ENCODE assay signal across 15 cellular contexts in the genomic region with DNA sequence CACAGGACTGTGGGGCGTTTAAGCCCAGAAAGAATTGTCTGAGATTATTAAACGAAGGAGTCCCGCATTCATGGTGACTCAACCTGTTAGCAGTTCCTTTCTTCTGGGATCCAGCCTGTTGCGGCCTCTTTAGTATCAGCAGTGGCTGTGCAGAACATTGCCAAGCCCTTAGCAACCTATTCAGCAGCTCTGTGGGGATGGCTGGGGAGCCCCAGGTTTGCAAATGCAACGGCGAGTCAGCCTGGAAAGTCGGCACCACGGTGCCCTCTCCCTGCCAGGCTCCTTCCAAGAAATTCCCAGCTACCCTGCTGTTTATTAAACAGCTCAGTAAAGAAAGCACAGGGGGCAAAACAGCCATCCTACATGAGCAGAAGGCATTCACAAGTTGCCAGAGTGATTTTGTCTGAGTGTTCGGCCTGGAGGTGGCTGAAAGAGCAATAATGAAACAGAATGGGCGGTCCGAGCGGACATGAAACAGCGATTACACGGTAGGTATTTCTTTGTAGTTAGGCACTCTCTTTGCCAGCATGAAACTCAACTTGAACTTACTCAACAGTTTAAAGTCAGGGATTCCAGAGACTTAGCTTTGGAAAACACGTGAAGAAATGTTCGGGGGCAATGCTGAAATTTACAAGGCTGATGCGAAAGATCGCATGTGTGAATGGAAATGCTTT.
A peak's percentile ranks its signal among the peaks of the same experiment; 100 is the strongest.
DNase-seq lines count a peak whose midpoint lies in the region; ATAC-seq and TF ChIP-seq lines count a peak whose summit lies in the region.
"Had no signal": no experiment of that assay in that cellular context is flagged by ENCODE, and none has a peak within 500 bp of the region (broad histone marks: within the 10 kb centered on the region; RNA-seq: fewer than 3 reads in every experiment).

No MANE protein-coding gene starts in this region.

- CTCF ChIA-PET in Calu3 (lab: Charles Lee) (interaction anchor here (1.0 kb wide), 1 partner anchor 45 kb away, joined by 3 read pairs; no protein-coding TSS in a partner anchor), OCI-LY7 (lab: Charles Lee; ENCODE audit: unreplicated experiment) (no interaction called here)

- H3K9me2 ChIP-seq in OCI-LY7 (ENCODE audit: insufficient read depth, low read length), result no peaks in the 10 kb centered on the region

- TF ChIP-seq CTCF in Calu3 (IDR thresholded peaks at IDR 0.05; ENCODE audit: unreplicated experiment) (no peak), fibroblast of pulmonary artery (IDR thresholded peaks at IDR 0.05; ENCODE audit: low read length, missing control alignments) (no peak), mesothelial cell of epicardium (IDR thresholded peaks at IDR 0.05; ENCODE audit: unreplicated experiment) (no peak), esophagus squamous epithelium (IDR thresholded peaks at IDR 0.05) (no peak), colonic mucosa (IDR thresholded peaks at IDR 0.05) (no peak), OCI-LY7 (conservative IDR thresholded peaks at IDR 0.05; ENCODE audit: low read length) (no peak)

- H2AFZ ChIP-seq in OCI-LY7 (ENCODE audit: low read length), result no peak overlapping the region

- no peak for TF ChIP-seq POLR2A in esophagus squamous epithelium (IDR thresholded peaks at IDR 0.05)

- POLR2A ChIA-PET in OCI-LY7 (lab: Charles Lee), result no interaction called here

- H3K36me3 Mint-ChIP-seq in Calu3 (ENCODE audit: insufficient read depth, unreplicated experiment) (peaks cover 6% of the 10 kb centered on the region), mesothelial cell of epicardium (no peaks in the 10 kb centered on the region)
- H3K36me3 Mint-ChIP-seq: natural killer cell had no signal

- no peaks in the 10 kb centered on the region for H3K36me3 ChIP-seq in NT2/D1 (ENCODE audit: insufficient read depth, insufficient read length, low read length)
- no peaks in the 10 kb centered on the region for H3K36me3 ChIP-seq in esophagus squamous epithelium
- no peaks in the 10 kb centered on the region for H3K36me3 ChIP-seq in colonic mucosa
- H3K36me3 ChIP-seq in OCI-LY7 (ENCODE audit: insufficient read depth, low read length), result no peaks in the 10 kb centered on the region
- H3K36me3 ChIP-seq: HAP-1 had no signal

- no peak for ATAC-seq in GM19351 (IDR thresholded peaks at IDR 0.05; ENCODE audit: unreplicated experiment)
- ATAC-seq: natural killer cell had no signal

- H3K4me2 ChIP-seq in OCI-LY7 (ENCODE audit: low read length), result no peak overlapping the region

- H3K4me3 Mint-ChIP-seq in Calu3 (ENCODE audit: low read depth, unreplicated experiment), result peak overlapping the region; percentile 71
- H3K4me3 Mint-ChIP-seq in mesothelial cell of epicardium, result no peak overlapping the region
- H3K4me3 Mint-ChIP-seq: activated T-helper 1 cell treated with anti-CD3 and anti-CD28 coated beads, Interleukin-12 subunit alpha, Interleukin-12 subunit beta, Interleukin-2, Interleukin-4 antibody, amounts not matched to agents 30 ng/mL and 10 ng/mL and 1 ng/mL, durations not matched to agents 14 hours and 24 hours and 36 hours; natural killer cell had no signal

- H3K27ac Mint-ChIP-seq in Calu3 (ENCODE audit: unreplicated experiment) (peak overlapping the region; percentile 92), mesothelial cell of epicardium (peak overlapping the region; percentile 27)
- H3K27ac Mint-ChIP-seq: activated T-helper 1 cell treated with anti-CD3 and anti-CD28 coated beads, Interleukin-12 subunit alpha, Interleukin-12 subunit beta, Interleukin-2, Interleukin-4 antibody, amounts not matched to agents 30 ng/mL and 10 ng/mL and 1 ng/mL, durations not matched to agents 14 hours and 24 hours and 36 hours; natural killer cell had no signal

- no peaks in the 10 kb centered on the region for H3K27me3 ChIP-seq in NT2/D1 (ENCODE audit: insufficient read depth, insufficient read length)
- H3K27me3 ChIP-seq in esophagus squamous epithelium, result peaks cover 0 to 8% (median 0%) of the 10 kb centered on the region in 4 donors
- no peaks in the 10 kb centered on the region for H3K27me3 ChIP-seq in colonic mucosa

- DNase-seq in Calu3 (peak; percentile 48), NT2/D1 (ENCODE audit: low read depth, low spot score) (peak; percentile 79), fibroblast of pulmonary artery (ENCODE audit: low read depth) (peak; percentile 74), mesothelial cell of epicardium (ENCODE audit: low spot score in 2 of 2, unreplicated experiment in 2 of 2) (no peak), esophagus squamous epithelium (lab: John Stamatoyannopoulos, UW) (no peak), colonic mucosa (no peak), OCI-LY7 (ENCODE audit: low spot score) (no peak)
- DNase-seq: activated CD4-positive, alpha-beta T cell treated with anti-CD3 and anti-CD28 coated beads for 4 hours; erythroblast; natural killer cell; NCI-H1436; stimulated activated CD4-positive, alpha-beta T cell treated with anti-CD3 and anti-CD28 coated beads, Interleukin-15, amount 100 ng/mL, for 24 hours had no signal

- peaks cover 24% of the 10 kb centered on the region for H3K4me1 Mint-ChIP-seq in Calu3 (ENCODE audit: low read depth, unreplicated experiment)
- H3K4me1 Mint-ChIP-seq in mesothelial cell of epicardium, result peaks cover 45% of the 10 kb centered on the region
- H3K4me1 Mint-ChIP-seq: natural killer cell had no signal

- BruUV-seq in Calu3 (replicated peaks; lab: Mats Ljungman, UMichigan) (no TSS peak), OCI-LY7 (replicated peaks; lab: Mats Ljungman, UMichigan) (no TSS peak)

- intact Hi-C loops in Calu3 (cut with micrococcal nuclease; ENCODE audit: unreplicated experiment), result loop anchor here (2.0 kb wide), 1 partner anchor 53 kb away; no protein-coding TSS in a partner anchor
- intact Hi-C loops in esophagus squamous epithelium (cut with DNase I), result no loop called here
- intact Hi-C loops in colonic mucosa (cut with DNase I), result loop anchor here (10.0 kb wide), 1 partner anchor 201 kb away; the partner anchor contains the start of gene BAMBI
- intact Hi-C loops in OCI-LY7 (cut with micrococcal nuclease; ENCODE audit: unreplicated experiment), result no loop called here

- H3K27ac ChIP-seq in esophagus squamous epithelium (no peak overlapping the region), colonic mucosa (no peak overlapping the region), OCI-LY7 (ENCODE audit: low read depth, low read length, poor library complexity, severe bottlenecking) (no peak overlapping the region)

- H4K20me1 ChIP-seq in OCI-LY7 (ENCODE audit: insufficient read depth, low read length), result no peaks in the 10 kb centered on the region

- no peaks in the 10 kb centered on the region for H3K9me3 Mint-ChIP-seq in Calu3 (ENCODE audit: low read depth, unreplicated experiment)
- no peaks in the 10 kb centered on the region for H3K9me3 Mint-ChIP-seq in mesothelial cell of epicardium
- H3K9me3 Mint-ChIP-seq: activated T-helper 1 cell treated with anti-CD3 and anti-CD28 coated beads, Interleukin-12 subunit alpha, Interleukin-12 subunit beta, Interleukin-2, Interleukin-4 antibody, amounts not matched to agents 30 ng/mL and 10 ng/mL and 1 ng/mL, durations not matched to agents 14 hours and 24 hours and 36 hours; natural killer cell had no signal

- no peaks in the 10 kb centered on the region for H3K27me3 Mint-ChIP-seq in Calu3 (ENCODE audit: unreplicated experiment)
- H3K27me3 Mint-ChIP-seq in mesothelial cell of epicardium (ENCODE audit: low read depth), result no peaks in the 10 kb centered on the region

- no peaks in the 10 kb centered on the region for H3K4me1 ChIP-seq in NT2/D1 (ENCODE audit: insufficient read depth, insufficient read length)
- H3K4me1 ChIP-seq in esophagus squamous epithelium, result peaks cover 0 to 7% (median 4%) of the 10 kb centered on the region in 3 donors
- no peaks in the 10 kb centered on the region for H3K4me1 ChIP-seq in colonic mucosa
- no peaks in the 10 kb centered on the region for H3K4me1 ChIP-seq in OCI-LY7 (ENCODE audit: insufficient read depth, low read length, poor library complexity, severe bottlenecking)
- H3K4me1 ChIP-seq: HAP-1 had no signal

- WGBS in esophagus squamous epithelium, 2 donors, result 72 to 84% methylated on average over 15 to 18 of the region's 18 CpGs

- no peaks in the 10 kb centered on the region for H3K79me2 ChIP-seq in OCI-LY7 (ENCODE audit: insufficient read depth, low read depth, low read length)

- no peaks in the 10 kb centered on the region for H3K9me3 ChIP-seq in NT2/D1 (ENCODE audit: insufficient read depth, low read length)
- no peaks in the 10 kb centered on the region for H3K9me3 ChIP-seq in esophagus squamous epithelium
- no peaks in the 10 kb centered on the region for H3K9me3 ChIP-seq in colonic mucosa
- no peaks in the 10 kb centered on the region for H3K9me3 ChIP-seq in OCI-LY7 (ENCODE audit: low read length)
- H3K9me3 ChIP-seq: HAP-1 had no signal

- H3K4me3 ChIP-seq in NT2/D1 (ENCODE audit: insufficient read length, low read depth), result peak overlapping the region; percentile 36
- H3K4me3 ChIP-seq in fibroblast of pulmonary artery (replicated peaks; ENCODE audit: low read depth, low read length), result no peak overlapping the region
- H3K4me3 ChIP-seq in esophagus squamous epithelium, result no peak overlapping the region
- no peak overlapping the region for H3K4me3 ChIP-seq in colonic mucosa
- no peak overlapping the region for H3K4me3 ChIP-seq in OCI-LY7 (ENCODE audit: low read depth, low read length, poor library complexity, severe bottlenecking)
- H3K4me3 ChIP-seq: HAP-1 had no signal

- H3K9ac ChIP-seq in NT2/D1 (ENCODE audit: insufficient read length, low read depth), result peak overlapping the region; percentile 7
- H3K9ac ChIP-seq in colonic mucosa (ENCODE audit: low read depth in 2 of 2, low read length in 2 of 2), result no peak overlapping the region

Comparison
In these comparisons a context has a peak if more than half of its experiments do, and no peak if none do; other contexts are left out.
1. DNase-seq: peak in Calu3 (single experiment), NT2/D1 (single experiment) and fibroblast of pulmonary artery (single experiment); none in mesothelial cell of epicardium (0 of 2), esophagus squamous epithelium (single experiment), colonic mucosa (single experiment) and OCI-LY7 (single experiment).
2. intact Hi-C loops: an anchor here in Calu3 (2.0 kb wide) and colonic mucosa (10.0 kb wide); none called in esophagus squamous epithelium and OCI-LY7.